ENCODE assay signal across 1 cellular context in genomic region chr13:67094952-67095351, GRCh38.
TF ChIP-seq lines count a peak whose summit lies in the region.

No MANE protein-coding gene starts in this region.

TF ChIP-seq in A549, 52 proteins besides CTCF, POLR2A, EP300 and RAD21 (continued from another document):
- no peak for TF ChIP-seq FOSB (CRISPR knock-in tag; IDR thresholded peaks at IDR 0.05)
- TF ChIP-seq ZFP36 (IDR thresholded peaks at IDR 0.05; ENCODE audit: borderline replicate concordance, partially characterized antibody): no peak
- TF ChIP-seq SMC3 (IDR thresholded peaks at IDR 0.05): no peak
- TF ChIP-seq SREBF2 (IDR thresholded peaks at IDR 0.05): no peak
- TF ChIP-seq HMGXB4 (CRISPR knock-in tag; IDR thresholded peaks at IDR 0.05; ENCODE audit: borderline replicate concordance): no peak
- no peak for TF ChIP-seq POLR2AphosphoS2 (conservative IDR thresholded peaks at IDR 0.05; ENCODE audit: low read length)
- no peak for TF ChIP-seq HDAC2 (IDR thresholded peaks at IDR 0.05)
- TF ChIP-seq MAZ (IDR thresholded peaks at IDR 0.05; ENCODE audit: borderline replicate concordance, low read depth, low read length): no peak
- TF ChIP-seq NR3C1 (IDR thresholded peaks at IDR 0.05): no peak
- no peak for TF ChIP-seq HOXB5 (CRISPR knock-in tag; IDR thresholded peaks at IDR 0.05)
- TF ChIP-seq EHMT2 (IDR thresholded peaks at IDR 0.05; ENCODE audit: low read depth): no peak
- no peak for TF ChIP-seq NPAS2 (CRISPR knock-in tag; IDR thresholded peaks at IDR 0.05; ENCODE audit: borderline replicate concordance)
TF ChIP-seq in A549: peak in this region for 0.
